ENCODE assay signal across 2 cellular contexts in the genomic region with DNA sequence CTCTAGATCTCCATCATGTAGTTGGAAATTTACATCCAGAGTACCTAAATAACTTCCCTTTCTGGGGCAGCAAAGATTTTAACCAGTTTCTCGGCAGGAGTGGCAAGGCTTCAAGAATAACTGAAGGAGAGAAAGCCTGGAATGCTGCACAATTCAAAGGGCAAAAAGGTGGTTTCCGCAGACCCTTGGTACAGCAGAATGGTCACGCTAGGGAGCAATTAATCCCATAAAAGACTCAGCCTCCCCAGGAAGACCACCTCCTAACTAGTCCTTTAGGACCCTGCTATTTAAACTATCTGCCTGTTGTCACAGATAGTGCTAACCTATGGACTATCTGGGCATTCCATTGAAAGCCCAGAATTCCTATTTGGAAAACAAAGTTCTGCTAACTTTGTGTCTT.
TF ChIP-seq lines count a peak whose summit lies in the region.

No MANE protein-coding gene starts in this region.

TF ChIP-seq in GM23338, 12 proteins besides CTCF, POLR2A, EP300 and RAD21:
- TF ChIP-seq JUNB (IDR thresholded peaks at IDR 0.05; ENCODE audit: unreplicated experiment) (no peak), STAT1 (IDR thresholded peaks at IDR 0.05; ENCODE audit: unreplicated experiment) (no peak), ZNF114 (CRISPR knock-in tag; IDR thresholded peaks at IDR 0.05) (no peak), CREB1 (CRISPR knock-in tag; IDR thresholded peaks at IDR 0.05; ENCODE audit: low read depth) (no peak), EZH2 (IDR thresholded peaks at IDR 0.05; ENCODE audit: low read depth, unreplicated experiment) (no peak), ZNF331 (CRISPR knock-in tag; IDR thresholded peaks at IDR 0.05; ENCODE audit: low read depth) (no peak), NANOG (IDR thresholded peaks at IDR 0.05; ENCODE audit: borderline replicate concordance) (no peak)
- TF ChIP-seq, protein P1, sequence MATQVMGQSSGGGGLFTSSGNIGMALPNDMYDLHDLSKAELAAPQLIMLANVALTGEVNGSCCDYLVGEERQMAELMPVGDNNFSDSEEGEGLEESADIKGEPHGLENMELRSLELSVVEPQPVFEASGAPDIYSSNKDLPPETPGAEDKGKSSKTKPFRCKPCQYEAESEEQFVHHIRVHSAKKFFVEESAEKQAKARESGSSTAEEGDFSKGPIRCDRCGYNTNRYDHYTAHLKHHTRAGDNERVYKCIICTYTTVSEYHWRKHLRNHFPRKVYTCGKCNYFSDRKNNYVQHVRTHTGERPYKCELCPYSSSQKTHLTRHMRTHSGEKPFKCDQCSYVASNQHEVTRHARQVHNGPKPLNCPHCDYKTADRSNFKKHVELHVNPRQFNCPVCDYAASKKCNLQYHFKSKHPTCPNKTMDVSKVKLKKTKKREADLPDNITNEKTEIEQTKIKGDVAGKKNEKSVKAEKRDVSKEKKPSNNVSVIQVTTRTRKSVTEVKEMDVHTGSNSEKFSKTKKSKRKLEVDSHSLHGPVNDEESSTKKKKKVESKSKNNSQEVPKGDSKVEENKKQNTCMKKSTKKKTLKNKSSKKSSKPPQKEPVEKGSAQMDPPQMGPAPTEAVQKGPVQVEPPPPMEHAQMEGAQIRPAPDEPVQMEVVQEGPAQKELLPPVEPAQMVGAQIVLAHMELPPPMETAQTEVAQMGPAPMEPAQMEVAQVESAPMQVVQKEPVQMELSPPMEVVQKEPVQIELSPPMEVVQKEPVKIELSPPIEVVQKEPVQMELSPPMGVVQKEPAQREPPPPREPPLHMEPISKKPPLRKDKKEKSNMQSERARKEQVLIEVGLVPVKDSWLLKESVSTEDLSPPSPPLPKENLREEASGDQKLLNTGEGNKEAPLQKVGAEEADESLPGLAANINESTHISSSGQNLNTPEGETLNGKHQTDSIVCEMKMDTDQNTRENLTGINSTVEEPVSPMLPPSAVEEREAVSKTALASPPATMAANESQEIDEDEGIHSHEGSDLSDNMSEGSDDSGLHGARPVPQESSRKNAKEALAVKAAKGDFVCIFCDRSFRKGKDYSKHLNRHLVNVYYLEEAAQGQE (IDR thresholded peaks at IDR 0.05; ENCODE audit: unreplicated experiment): no peak
- TF ChIP-seq, protein P2, sequence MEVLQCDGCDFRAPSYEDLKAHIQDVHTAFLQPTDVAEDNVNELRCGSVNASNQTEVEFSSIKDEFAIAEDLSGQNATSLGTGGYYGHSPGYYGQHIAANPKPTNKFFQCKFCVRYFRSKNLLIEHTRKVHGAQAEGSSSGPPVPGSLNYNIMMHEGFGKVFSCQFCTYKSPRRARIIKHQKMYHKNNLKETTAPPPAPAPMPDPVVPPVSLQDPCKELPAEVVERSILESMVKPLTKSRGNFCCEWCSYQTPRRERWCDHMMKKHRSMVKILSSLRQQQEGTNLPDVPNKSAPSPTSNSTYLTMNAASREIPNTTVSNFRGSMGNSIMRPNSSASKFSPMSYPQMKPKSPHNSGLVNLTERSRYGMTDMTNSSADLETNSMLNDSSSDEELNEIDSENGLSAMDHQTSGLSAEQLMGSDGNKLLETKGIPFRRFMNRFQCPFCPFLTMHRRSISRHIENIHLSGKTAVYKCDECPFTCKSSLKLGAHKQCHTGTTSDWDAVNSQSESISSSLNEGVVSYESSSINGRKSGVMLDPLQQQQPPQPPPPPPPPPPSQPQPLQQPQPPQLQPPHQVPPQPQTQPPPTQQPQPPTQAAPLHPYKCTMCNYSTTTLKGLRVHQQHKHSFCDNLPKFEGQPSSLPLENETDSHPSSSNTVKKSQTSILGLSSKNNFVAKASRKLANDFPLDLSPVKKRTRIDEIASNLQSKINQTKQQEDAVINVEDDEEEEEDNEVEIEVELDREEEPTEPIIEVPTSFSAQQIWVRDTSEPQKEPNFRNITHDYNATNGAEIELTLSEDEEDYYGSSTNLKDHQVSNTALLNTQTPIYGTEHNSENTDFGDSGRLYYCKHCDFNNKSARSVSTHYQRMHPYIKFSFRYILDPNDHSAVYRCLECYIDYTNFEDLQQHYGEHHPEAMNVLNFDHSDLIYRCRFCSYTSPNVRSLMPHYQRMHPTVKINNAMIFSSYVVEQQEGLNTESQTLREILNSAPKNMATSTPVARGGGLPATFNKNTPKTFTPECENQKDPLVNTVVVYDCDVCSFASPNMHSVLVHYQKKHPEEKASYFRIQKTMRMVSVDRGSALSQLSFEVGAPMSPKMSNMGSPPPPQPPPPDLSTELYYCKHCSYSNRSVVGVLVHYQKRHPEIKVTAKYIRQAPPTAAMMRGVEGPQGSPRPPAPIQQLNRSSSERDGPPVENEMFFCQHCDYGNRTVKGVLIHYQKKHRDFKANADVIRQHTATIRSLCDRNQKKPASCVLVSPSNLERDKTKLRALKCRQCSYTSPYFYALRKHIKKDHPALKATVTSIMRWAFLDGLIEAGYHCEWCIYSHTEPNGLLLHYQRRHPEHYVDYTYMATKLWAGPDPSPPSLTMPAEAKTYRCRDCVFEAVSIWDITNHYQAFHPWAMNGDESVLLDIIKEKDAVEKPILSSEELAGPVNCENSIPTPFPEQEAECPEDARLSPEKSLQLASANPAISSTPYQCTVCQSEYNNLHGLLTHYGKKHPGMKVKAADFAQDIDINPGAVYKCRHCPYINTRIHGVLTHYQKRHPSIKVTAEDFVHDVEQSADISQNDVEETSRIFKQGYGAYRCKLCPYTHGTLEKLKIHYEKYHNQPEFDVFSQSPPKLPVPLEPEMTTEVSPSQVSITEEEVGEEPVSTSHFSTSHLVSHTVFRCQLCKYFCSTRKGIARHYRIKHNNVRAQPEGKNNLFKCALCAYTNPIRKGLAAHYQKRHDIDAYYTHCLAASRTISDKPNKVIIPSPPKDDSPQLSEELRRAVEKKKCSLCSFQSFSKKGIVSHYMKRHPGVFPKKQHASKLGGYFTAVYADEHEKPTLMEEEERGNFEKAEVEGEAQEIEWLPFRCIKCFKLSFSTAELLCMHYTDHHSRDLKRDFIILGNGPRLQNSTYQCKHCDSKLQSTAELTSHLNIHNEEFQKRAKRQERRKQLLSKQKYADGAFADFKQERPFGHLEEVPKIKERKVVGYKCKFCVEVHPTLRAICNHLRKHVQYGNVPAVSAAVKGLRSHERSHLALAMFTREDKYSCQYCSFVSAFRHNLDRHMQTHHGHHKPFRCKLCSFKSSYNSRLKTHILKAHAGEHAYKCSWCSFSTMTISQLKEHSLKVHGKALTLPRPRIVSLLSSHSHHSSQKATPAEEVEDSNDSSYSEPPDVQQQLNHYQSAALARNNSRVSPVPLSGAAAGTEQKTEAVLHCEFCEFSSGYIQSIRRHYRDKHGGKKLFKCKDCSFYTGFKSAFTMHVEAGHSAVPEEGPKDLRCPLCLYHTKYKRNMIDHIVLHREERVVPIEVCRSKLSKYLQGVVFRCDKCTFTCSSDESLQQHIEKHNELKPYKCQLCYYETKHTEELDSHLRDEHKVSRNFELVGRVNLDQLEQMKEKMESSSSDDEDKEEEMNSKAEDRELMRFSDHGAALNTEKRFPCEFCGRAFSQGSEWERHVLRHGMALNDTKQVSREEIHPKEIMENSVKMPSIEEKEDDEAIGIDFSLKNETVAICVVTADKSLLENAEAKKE (CRISPR knock-in tag; IDR thresholded peaks at IDR 0.05): no peak; the same call in 1 of the 2 replicates
- TF ChIP-seq, protein P3, sequence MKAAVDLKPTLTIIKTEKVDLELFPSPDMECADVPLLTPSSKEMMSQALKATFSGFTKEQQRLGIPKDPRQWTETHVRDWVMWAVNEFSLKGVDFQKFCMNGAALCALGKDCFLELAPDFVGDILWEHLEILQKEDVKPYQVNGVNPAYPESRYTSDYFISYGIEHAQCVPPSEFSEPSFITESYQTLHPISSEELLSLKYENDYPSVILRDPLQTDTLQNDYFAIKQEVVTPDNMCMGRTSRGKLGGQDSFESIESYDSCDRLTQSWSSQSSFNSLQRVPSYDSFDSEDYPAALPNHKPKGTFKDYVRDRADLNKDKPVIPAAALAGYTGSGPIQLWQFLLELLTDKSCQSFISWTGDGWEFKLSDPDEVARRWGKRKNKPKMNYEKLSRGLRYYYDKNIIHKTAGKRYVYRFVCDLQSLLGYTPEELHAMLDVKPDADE (IDR thresholded peaks at IDR 0.05): no peak
TF ChIP-seq in GM23338: peak in this region for 0.

TF ChIP-seq in neural cell, 6 proteins besides CTCF, POLR2A, EP300 and RAD21:
- TF ChIP-seq TAF1 (IDR thresholded peaks at IDR 0.05; ENCODE audit: low read depth) (no peak), EZH2 (IDR thresholded peaks at IDR 0.05; ENCODE audit: borderline replicate concordance, insufficient read depth, low read length, poor library complexity, severe bottlenecking) (no peak), SMC3 (conservative IDR thresholded peaks at IDR 0.05; ENCODE audit: poor library complexity) (no peak), POLR2AphosphoS5 (IDR thresholded peaks at IDR 0.05) (no peak), MXI1 (conservative IDR thresholded peaks at IDR 0.05; ENCODE audit: poor library complexity, severe bottlenecking) (no peak)
- TF ChIP-seq, protein P1 (IDR thresholded peaks at IDR 0.05; ENCODE audit: borderline replicate concordance): no peak
